ENCODE assay signal across 10 cellular contexts in genomic region chr1:230189276-230190183, GRCh38.
A peak's percentile ranks its signal among the peaks of the same experiment; 100 is the strongest.
DNase-seq lines count a peak whose midpoint lies in the region; ATAC-seq and TF ChIP-seq lines count a peak whose summit lies in the region.
"Had no signal": no experiment of that assay in that cellular context is flagged by ENCODE, and none has a peak within 500 bp of the region (broad histone marks: within the 10 kb centered on the region; RNA-seq: fewer than 3 reads in every experiment).

No MANE protein-coding gene starts in this region.

- POLR2A ChIA-PET in HEK293 (lab: Yijun Ruan, JAX), result no interaction called here

- CTCF ChIA-PET in HEK293 (lab: Yijun Ruan, JAX), result no interaction called here

- TF ChIP-seq EP300 in stomach (IDR thresholded peaks at IDR 0.05), result no peak

- no peaks in the 10 kb centered on the region for H3K36me3 ChIP-seq in HEK293 (ENCODE audit: control insufficient read depth in 2 of 2, insufficient read depth in 1 of 2, low read length in 2 of 2)
- peaks cover 0 to 3% (median 0%) of the 10 kb centered on the region in 4 donors for H3K36me3 ChIP-seq in stomach
- no peaks in the 10 kb centered on the region for H3K36me3 ChIP-seq in body of pancreas (replicated peaks in 1 of 2; ENCODE audit: insufficient read depth in 1 of 2, low read depth in 2 of 2)
- H3K36me3 ChIP-seq: SJCRH30 had no signal

- no peaks in the 10 kb centered on the region for H3K27me3 ChIP-seq in stomach
- no peaks in the 10 kb centered on the region for H3K27me3 ChIP-seq in body of pancreas
- H3K27me3 ChIP-seq: BLaER1 treated with 17β-estradiol and CSF1 and Interleukin-3, amounts not matched to agents 10 nM and 100 nM; SJCRH30 had no signal

- H3K4me1 ChIP-seq in HEK293 (ENCODE audit: control insufficient read depth, insufficient read depth, low read length), result peaks cover 22% of the 10 kb centered on the region
- H3K4me1 ChIP-seq in stomach, result peaks cover 11 to 90% (median 58%) of the 10 kb centered on the region in 4 donors
- H3K4me1 ChIP-seq in body of pancreas, result peaks cover 56% of the 10 kb centered on the region
- H3K4me1 ChIP-seq: SJCRH30 had no signal

- H3K27ac ChIP-seq in HEK293 (ENCODE audit: extremely low read depth, low read depth, low read length) (no peak overlapping the region), stomach (peak overlapping the region in 2 of 5 donors; percentile 66 to 72), body of pancreas (peak overlapping the region in 1 of 4 donors; percentile 41)
- H3K27ac ChIP-seq: BLaER1 treated with 17β-estradiol and CSF1 and Interleukin-3, amounts not matched to agents 10 nM and 100 nM; SJCRH30 had no signal

- 81 to 88% (median 83%) methylated on average over 14 of the region's 14 CpGs for WGBS in stomach, 5 donors
- 67 to 68% methylated on average over 14 of the region's 14 CpGs for WGBS in body of pancreas, 2 donors

- no peak for ATAC-seq in body of pancreas

- intact Hi-C loops in stomach (cut with DNase I; ENCODE audit: low total_unique reads), result no loop called here
- intact Hi-C loops in body of pancreas (cut with DNase I), result no loop called here

- DNase-seq in NCI-H146 treated with DMSO at 0.1 percent for 48 hours (lab: John Stamatoyannopoulos, UW; ENCODE audit: unreplicated experiment), result peak; percentile 87
- DNase-seq in NCI-H774 (lab: John Stamatoyannopoulos, UW), result peak; percentile 84
- peak; percentile 13 for DNase-seq in stomach
- no peak for DNase-seq in stimulated activated CD8-positive, alpha-beta memory T cell treated with anti-CD3 and anti-CD28 coated beads, Interleukin-4, amount 100 ng/mL, for 48 hours
- no peak for DNase-seq in body of pancreas
- DNase-seq in SW 1271 (lab: John Stamatoyannopoulos, UW), result no peak
- DNase-seq: stimulated activated CD4-positive, alpha-beta T cell treated with anti-CD3 and anti-CD28 coated beads, Interleukin-2, amount 100 ng/mL, for 24 hours had no signal

- no peak for TF ChIP-seq CTCF in HEK293 (tag by site-specific recombination; IDR thresholded peaks at IDR 0.05)
- no peak for TF ChIP-seq CTCF in stomach (IDR thresholded peaks at IDR 0.05)
- TF ChIP-seq CTCF in body of pancreas (IDR thresholded peaks at IDR 0.05), result no peak

- H3K4me3 ChIP-seq in HEK293 (ENCODE audit: low read depth, low read length), result no peak overlapping the region
- no peak overlapping the region for H3K4me3 ChIP-seq in stomach
- H3K4me3 ChIP-seq in body of pancreas, result no peak overlapping the region
- H3K4me3 ChIP-seq: BLaER1 treated with 17β-estradiol and CSF1 and Interleukin-3, amounts not matched to agents 10 nM and 100 nM; SJCRH30 had no signal

- H3K9me3 ChIP-seq in HEK293 (ENCODE audit: control insufficient read depth, insufficient read depth, low read depth, low read length), result no peaks in the 10 kb centered on the region
- H3K9me3 ChIP-seq in stomach, result no peaks in the 10 kb centered on the region
- H3K9me3 ChIP-seq in body of pancreas, result no peaks in the 10 kb centered on the region
- H3K9me3 ChIP-seq: BLaER1 treated with 17β-estradiol and CSF1 and Interleukin-3, amounts not matched to agents 10 nM and 100 nM; SJCRH30 had no signal

- TF ChIP-seq POLR2A in stomach (IDR thresholded peaks at IDR 0.05), result no peak
- no peak for TF ChIP-seq POLR2A in body of pancreas (IDR thresholded peaks at IDR 0.05)

TF ChIP-seq in HEK293, 187 proteins besides CTCF, POLR2A, EP300 and RAD21 (continues in another document):
- no peak for TF ChIP-seq SP2 (tag by site-specific recombination; IDR thresholded peaks at IDR 0.05)
- TF ChIP-seq ZBTB8A (tag by site-specific recombination; IDR thresholded peaks at IDR 0.05), result no peak
- TF ChIP-seq ZNF423 (tag by site-specific recombination; IDR thresholded peaks at IDR 0.05), result no peak
- TF ChIP-seq ZNF239 (tag by site-specific recombination; IDR thresholded peaks at IDR 0.05), result no peak
- TF ChIP-seq ZNF76 (tag by site-specific recombination; IDR thresholded peaks at IDR 0.05; ENCODE audit: borderline replicate concordance, low read depth), result no peak
- no peak for TF ChIP-seq WT1 (tag by site-specific recombination; IDR thresholded peaks at IDR 0.05)
- no peak for TF ChIP-seq HOXC10 (CRISPR knock-in tag; IDR thresholded peaks at IDR 0.05)
- TF ChIP-seq FEZF1 (tag by site-specific recombination; IDR thresholded peaks at IDR 0.05), result 0 out of 2 replicates have a peak, but pooled peaks have one; percentile 25
- TF ChIP-seq ZSCAN18 (tag by site-specific recombination; IDR thresholded peaks at IDR 0.05), result no peak
- TF ChIP-seq YY2 (tag by site-specific recombination; IDR thresholded peaks at IDR 0.05), result no peak
- TF ChIP-seq ZNF23 (tag by site-specific recombination; IDR thresholded peaks at IDR 0.05; ENCODE audit: borderline replicate concordance), result no peak
- no peak for TF ChIP-seq ZNF707 (tag by site-specific recombination; IDR thresholded peaks at IDR 0.05)
- no peak for TF ChIP-seq ZNF473 (tag by site-specific recombination; IDR thresholded peaks at IDR 0.05)
- TF ChIP-seq ZNF404 (tag by site-specific recombination; IDR thresholded peaks at IDR 0.05), result no peak
- TF ChIP-seq ZNF211 (tag by site-specific recombination; IDR thresholded peaks at IDR 0.05; ENCODE audit: low read depth), result no peak
- TF ChIP-seq ZNF596 (tag by site-specific recombination; IDR thresholded peaks at IDR 0.05), result no peak
- peak; percentile 91 for TF ChIP-seq ZNF18 (tag by site-specific recombination; IDR thresholded peaks at IDR 0.05)
- TF ChIP-seq ZNF654 (tag by site-specific recombination; IDR thresholded peaks at IDR 0.05; ENCODE audit: low read depth), result no peak
- no peak for TF ChIP-seq ZNF558 (tag by site-specific recombination; IDR thresholded peaks at IDR 0.05)
- no peak for TF ChIP-seq ZNF138 (tag by site-specific recombination; IDR thresholded peaks at IDR 0.05; ENCODE audit: borderline replicate concordance)
- peak; percentile 7; the same call in 1 of the 2 replicates for TF ChIP-seq GLI2 (tag by site-specific recombination; IDR thresholded peaks at IDR 0.05; ENCODE audit: borderline replicate concordance, low read depth)
- TF ChIP-seq ZNF677 (tag by site-specific recombination; IDR thresholded peaks at IDR 0.05), result no peak
- TF ChIP-seq EGR2 (tag by site-specific recombination; IDR thresholded peaks at IDR 0.05; ENCODE audit: low read depth), result no peak
- no peak for TF ChIP-seq ZSCAN5A (tag by site-specific recombination; IDR thresholded peaks at IDR 0.05)
- TF ChIP-seq MEIS1 (CRISPR knock-in tag; IDR thresholded peaks at IDR 0.05; ENCODE audit: borderline replicate concordance), result no peak
- TF ChIP-seq ZNF292 (tag by site-specific recombination; IDR thresholded peaks at IDR 0.05; ENCODE audit: borderline replicate concordance, low read depth), result no peak
- no peak for TF ChIP-seq SCRT1 (tag by site-specific recombination; IDR thresholded peaks at IDR 0.05; ENCODE audit: borderline replicate concordance)
- peak; percentile 73 for TF ChIP-seq ZBTB44 (tag by site-specific recombination; IDR thresholded peaks at IDR 0.05)

Comparison
In these comparisons a context has a peak if more than half of its experiments do, and no peak if none do; other contexts are left out.
1. DNase-seq: peak in NCI-H146 treated with DMSO at 0.1 percent for 48 hours (single experiment), NCI-H774 (single experiment) and stomach (single experiment); none in stimulated activated CD8-positive, alpha-beta memory T cell treated with anti-CD3 and anti-CD28 coated beads, Interleukin-4, amount 100 ng/mL, for 48 hours (single experiment), body of pancreas (0 of 4) and SW 1271 (0 of 2).